8 cellular contexts compared by ENCODE assay signal in genomic region chr19:11887618-11888531, GRCh38. TPM values are rescaled to one million over a fixed set of nuclear protein-coding genes. Genes with fewer than 3 reads are reported as not detected.
DNase-seq lines count a peak whose midpoint lies in the region; ATAC-seq and TF ChIP-seq lines count a peak whose summit lies in the region.

Gene ZNF69 (plus strand): TSS chr19:11887782. CDS start chr19:11887924, 142 bp downstream.

- peaks cover 57% of the 10 kb centered on the region for H3K9me3 Mint-ChIP-seq in neural progenitor cell
- peaks cover 5% of the 10 kb centered on the region for H3K9me3 Mint-ChIP-seq in stimulated activated naive CD8-positive, alpha-beta T cell treated with anti-CD3 and anti-CD28 coated beads, Interleukin-15, Interleukin-2, amounts not matched to agents 100 ng/mL and 50 ng/mL, for 24 hours

- peaks cover 24% of the 10 kb centered on the region for H3K4me1 Mint-ChIP-seq in neural progenitor cell
- H3K4me1 Mint-ChIP-seq in stimulated activated naive CD8-positive, alpha-beta T cell treated with anti-CD3 and anti-CD28 coated beads, Interleukin-15, Interleukin-2, amounts not matched to agents 100 ng/mL and 50 ng/mL, for 24 hours (ENCODE audit: low read depth), result peaks cover 21% of the 10 kb centered on the region

- H3K27me3 Mint-ChIP-seq in neural progenitor cell (ENCODE audit: insufficient read depth, low read depth), result peaks cover 9% of the 10 kb centered on the region
- no peaks in the 10 kb centered on the region for H3K27me3 Mint-ChIP-seq in stimulated activated naive CD8-positive, alpha-beta T cell treated with anti-CD3 and anti-CD28 coated beads, Interleukin-15, Interleukin-2, amounts not matched to agents 100 ng/mL and 50 ng/mL, for 24 hours

- peak within 1 kb of the TSS; percentile 45 for H2AFZ ChIP-seq in neural progenitor cell (replicated peaks)

- peak within 1 kb of the TSS; percentile 80 for H3K4me2 ChIP-seq in neural progenitor cell

- DNase-seq in DMS114 treated with DMSO at 0.1 percent for 48 hours (lab: John Stamatoyannopoulos, UW; ENCODE audit: unreplicated experiment), result peak; percentile 31
- peak; percentile 67 to 79 for DNase-seq in SHP77 (lab: John Stamatoyannopoulos, UW)
- peak; percentile 56 for DNase-seq in activated naive CD4-positive, alpha-beta T cell treated with Interleukin-2 at 50 U/mL for 16 hours
- DNase-seq in germinal center (ENCODE audit: low spot score), result peak; percentile 83
- DNase-seq in neural progenitor cell (ENCODE audit: low spot score), result peak; percentile 97

- H3K4me3 ChIP-seq in neural progenitor cell, result peak within 1 kb of the TSS; percentile 80

- TF ChIP-seq CTCF in neural progenitor cell (IDR thresholded peaks at IDR 0.05), result peak; percentile 41

- H3K36me3 Mint-ChIP-seq in neural progenitor cell, result peaks cover 43% of the 10 kb centered on the region
- no peaks in the 10 kb centered on the region for H3K36me3 Mint-ChIP-seq in stimulated activated naive CD8-positive, alpha-beta T cell treated with anti-CD3 and anti-CD28 coated beads, Interleukin-15, Interleukin-2, amounts not matched to agents 100 ng/mL and 50 ng/mL, for 24 hours (ENCODE audit: low read depth)

- H3K9me3 ChIP-seq in neural progenitor cell (ENCODE audit: low read depth), result peaks cover 14% of the 10 kb centered on the region

- peak within 1 kb of the TSS; percentile 97 for H3K27ac ChIP-seq in neural progenitor cell

- H3K79me2 ChIP-seq in neural progenitor cell (ENCODE audit: low read depth), result peaks cover 46% of the 10 kb centered on the region

- H3K9ac ChIP-seq in neural progenitor cell, result peak within 1 kb of the TSS; percentile 80

- peaks cover 34% of the 10 kb centered on the region for H3F3A ChIP-seq in neural progenitor cell (ENCODE audit: low read depth)

- peak within 1 kb of the TSS; percentile 95 for H3K4me3 Mint-ChIP-seq in neural progenitor cell
- peak within 1 kb of the TSS; percentile 87 for H3K4me3 Mint-ChIP-seq in stimulated activated naive CD8-positive, alpha-beta T cell treated with anti-CD3 and anti-CD28 coated beads, Interleukin-15, Interleukin-2, amounts not matched to agents 100 ng/mL and 50 ng/mL, for 24 hours

- peak within 1 kb of the TSS; percentile 99 for H3K27ac Mint-ChIP-seq in neural progenitor cell
- peak within 1 kb of the TSS; percentile 71 for H3K27ac Mint-ChIP-seq in stimulated activated naive CD8-positive, alpha-beta T cell treated with anti-CD3 and anti-CD28 coated beads, Interleukin-15, Interleukin-2, amounts not matched to agents 100 ng/mL and 50 ng/mL, for 24 hours

- H3K27me3 ChIP-seq in neural progenitor cell, result no peaks in the 10 kb centered on the region

- peaks cover 18% of the 10 kb centered on the region for H3K36me3 ChIP-seq in neural progenitor cell

- H4K20me1 ChIP-seq in neural progenitor cell (ENCODE audit: low read depth), result no peaks in the 10 kb centered on the region

- peaks cover 22% of the 10 kb centered on the region for H3K4me1 ChIP-seq in neural progenitor cell

- peak; percentile 72 for ATAC-seq in HG03280 (IDR thresholded peaks at IDR 0.05; ENCODE audit: unreplicated experiment)
- ATAC-seq in HG03520 (IDR thresholded peaks at IDR 0.05; ENCODE audit: unreplicated experiment), result no peak

RNA-seq across cellular contexts. Expression of gene ZNF69, which starts in this region (rescaled TPM):
- 62.4 and 73.7 TPM in 2 replicates for total RNA-seq in neural progenitor cell (ENCODE audit: low replicate concordance)

Comparison
In these comparisons a context has a peak if more than half of its experiments do, and no peak if none do; other contexts are left out.
1. DNase-seq: peak in every context shown above with its lines; median percentile 97 in neural progenitor cell; 83 in germinal center; 73 in SHP77; 56 in activated naive CD4-positive, alpha-beta T cell treated with Interleukin-2 at 50 U/mL for 16 hours; 31 in DMS114 treated with DMSO at 0.1 percent for 48 hours.